Comparison of ENCODE assay signal across 9 cellular contexts in the genomic region with DNA sequence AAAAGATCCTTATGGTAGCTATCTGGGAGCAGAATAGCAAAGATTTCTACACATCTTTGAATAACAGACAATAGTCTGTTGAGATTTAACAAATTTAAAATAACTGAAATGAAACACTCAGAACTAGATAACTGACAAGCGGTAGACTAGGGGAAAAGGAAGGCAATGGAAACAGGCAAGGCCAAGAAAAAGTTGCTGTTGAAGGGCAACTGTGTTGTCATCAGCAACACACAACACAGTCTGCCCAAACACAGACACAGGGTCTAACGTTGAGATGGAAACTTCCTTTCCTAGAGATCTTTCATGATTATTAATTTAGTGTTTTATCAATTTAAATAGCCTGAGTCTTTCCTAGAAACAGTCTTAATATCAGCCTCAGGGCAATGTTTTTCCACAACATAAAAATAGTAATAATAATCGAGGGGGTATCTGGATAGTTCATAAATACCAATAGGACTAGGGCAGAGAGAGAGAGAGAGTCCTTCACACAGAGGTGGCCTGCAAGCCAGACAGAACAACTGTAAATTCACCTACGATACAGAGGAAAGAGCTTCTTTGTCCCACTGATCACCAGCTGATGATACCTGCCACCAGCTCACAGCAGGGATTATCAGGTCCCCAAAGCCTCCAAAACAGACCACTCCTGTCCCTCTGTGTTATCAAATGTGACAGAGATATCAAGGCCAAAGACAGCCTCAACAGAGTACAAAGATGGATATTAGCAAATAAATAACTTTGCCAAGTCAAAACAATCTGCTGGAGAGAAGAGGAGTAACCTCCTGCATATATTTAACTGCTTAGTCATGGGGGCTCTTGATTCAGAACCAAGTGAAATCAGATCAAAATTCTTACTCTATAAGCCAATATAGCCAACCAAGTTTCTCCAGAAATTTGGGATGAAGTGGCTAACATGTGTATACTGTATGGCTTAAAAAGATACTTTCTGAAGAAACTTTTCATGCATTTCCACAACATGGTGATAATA.
A peak's percentile ranks its signal among the peaks of the same experiment; 100 is the strongest.
DNase-seq lines count a peak whose midpoint lies in the region; ATAC-seq and TF ChIP-seq lines count a peak whose summit lies in the region.
"Had no signal": no experiment of that assay in that cellular context is flagged by ENCODE, and none has a peak within 500 bp of the region (broad histone marks: within the 10 kb centered on the region; RNA-seq: fewer than 3 reads in every experiment).

No MANE protein-coding gene starts in this region.

- CTCF ChIA-PET in CD8-positive, alpha-beta T cell (lab: Charles Lee): interaction anchor here (0.8 to 9.3 kb wide), 7 partner anchors 16 to 442 kb away, joined by 3 to 154 read pairs (median 14); no protein-coding TSS in a partner anchor

- in situ Hi-C loops in transverse colon (cut with MboI; ENCODE audit: low pct_ligation_motif_present in 1 of 4, low pct_unique_long_range_greater_than_20kb in 1 of 4, low sequenced_read_pairs in 3 of 4): loop anchor here (5.0 to 25.0 kb wide), 6 partner anchors 99 to 292 kb away; no protein-coding TSS in a partner anchor

- no peaks in the 10 kb centered on the region for H3K27me3 ChIP-seq in CD8-positive, alpha-beta T cell (ENCODE audit: insufficient read depth, low read length)
- no peaks in the 10 kb centered on the region for H3K27me3 ChIP-seq in transverse colon

- H3K27ac ChIP-seq in CD8-positive, alpha-beta T cell (ENCODE audit: low read depth, low read length): no peak overlapping the region
- peak overlapping the region in 1 of 4 donors; percentile 10 for H3K27ac ChIP-seq in transverse colon

- no peaks in the 10 kb centered on the region for H3K9me3 Mint-ChIP-seq in CD8-positive, alpha-beta T cell
- no peaks in the 10 kb centered on the region for H3K9me3 Mint-ChIP-seq in chondrocyte (ENCODE audit: low read depth)
- H3K9me3 Mint-ChIP-seq in naive B cell: no peaks in the 10 kb centered on the region

- no peaks in the 10 kb centered on the region for H3K4me1 ChIP-seq in CD8-positive, alpha-beta T cell (ENCODE audit: insufficient read depth, low read length)
- peaks cover 0 to 15% (median 3%) of the 10 kb centered on the region in 4 donors for H3K4me1 ChIP-seq in transverse colon

- H3K27ac Mint-ChIP-seq in CD8-positive, alpha-beta T cell: peak overlapping the region; percentile 19
- H3K27ac Mint-ChIP-seq in chondrocyte (ENCODE audit: unreplicated experiment) (peak overlapping the region; percentile 65), naive B cell (peak overlapping the region; percentile 81 to 95 (median 90))

- no peak overlapping the region for H3K4me3 Mint-ChIP-seq in CD8-positive, alpha-beta T cell
- H3K4me3 Mint-ChIP-seq in chondrocyte (ENCODE audit: unreplicated experiment) (no peak overlapping the region), naive B cell (peak overlapping the region in 4 of 8 donors; percentile 33 to 70 (median 40))

- no peaks in the 10 kb centered on the region for H3K36me3 Mint-ChIP-seq in CD8-positive, alpha-beta T cell
- H3K36me3 Mint-ChIP-seq in chondrocyte (ENCODE audit: low read depth): no peaks in the 10 kb centered on the region
- no peaks in the 10 kb centered on the region for H3K36me3 Mint-ChIP-seq in naive B cell

- no peak for TF ChIP-seq EP300 in transverse colon (IDR thresholded peaks at IDR 0.05; ENCODE audit: low read depth)

- POLR2A ChIA-PET in CD8-positive, alpha-beta T cell (lab: Charles Lee): no interaction called here

- H3K4me3 ChIP-seq in CD8-positive, alpha-beta T cell (ENCODE audit: low read depth, low read length): no peak overlapping the region
- no peak overlapping the region for H3K4me3 ChIP-seq in transverse colon

- 23 to 59% methylated on average over 2 to 4 of the region's 4 CpGs for WGBS in transverse colon (ENCODE audit: low coverage in 1 of 2), 2 donors

- intact Hi-C loops in CD8-positive, alpha-beta T cell (cut with DNase I, micrococcal nuclease): loop anchor here in 1 of 2 experiments (10.0 kb wide), 1 partner anchor 442 kb away; no protein-coding TSS in a partner anchor
- intact Hi-C loops in head of caudate nucleus (cut with DNase I): loop anchor here (10.0 kb wide), 2 partner anchors 112 to 162 kb away; no protein-coding TSS in a partner anchor
- intact Hi-C loops in transverse colon (cut with DNase I; ENCODE audit: low total_unique reads): loop anchor here (10.0 kb wide), 1 partner anchor 112 kb away; no protein-coding TSS in a partner anchor

- H3K9me3 ChIP-seq in CD8-positive, alpha-beta T cell (ENCODE audit: low read length): no peaks in the 10 kb centered on the region
- no peaks in the 10 kb centered on the region for H3K9me3 ChIP-seq in transverse colon

- DNase-seq in CD8-positive, alpha-beta T cell: no peak
- peak; percentile 19 for DNase-seq in NCI-H146 treated with DMSO at 0.1 percent for 48 hours (lab: John Stamatoyannopoulos, UW; ENCODE audit: unreplicated experiment)
- DNase-seq in chondrocyte (ENCODE audit: low spot score): no peak
- no peak for DNase-seq in naive B cell
- no peak for DNase-seq in head of caudate nucleus
- no peak for DNase-seq in stimulated activated naive CD4-positive, alpha-beta T cell treated with Interleukin-2 at 50 U/mL for 16 hours (lab: John Stamatoyannopoulos, UW)
- DNase-seq in transverse colon: no peak
- DNase-seq: activated naive CD4-positive, alpha-beta T cell treated with Interleukin-2 at 50 U/mL for 16 hours had no signal

- H3K36me3 ChIP-seq in CD8-positive, alpha-beta T cell (ENCODE audit: insufficient read depth, low read length): no peaks in the 10 kb centered on the region
- H3K36me3 ChIP-seq in transverse colon: no peaks in the 10 kb centered on the region

- no peaks in the 10 kb centered on the region for H3K27me3 Mint-ChIP-seq in CD8-positive, alpha-beta T cell (ENCODE audit: low read depth)
- H3K27me3 Mint-ChIP-seq in chondrocyte (ENCODE audit: low read depth) (no peaks in the 10 kb centered on the region), naive B cell (no peaks in the 10 kb centered on the region)

- TF ChIP-seq POLR2A in transverse colon (IDR thresholded peaks at IDR 0.05): no peak

- TF ChIP-seq CTCF in CD8-positive, alpha-beta T cell (IDR thresholded peaks at IDR 0.05): no peak
- TF ChIP-seq CTCF in chondrocyte (IDR thresholded peaks at IDR 0.05) (no peak), transverse colon (IDR thresholded peaks at IDR 0.05) (no peak)

- ATAC-seq in CD8-positive, alpha-beta T cell: no peak
- ATAC-seq in naive B cell (ENCODE audit: low read depth in 2 of 2): no peak
- ATAC-seq in GM19324 (IDR thresholded peaks at IDR 0.05; ENCODE audit: low FRiP score, unreplicated experiment): no peak

- peaks cover 5% of the 10 kb centered on the region for H3K4me1 Mint-ChIP-seq in CD8-positive, alpha-beta T cell (ENCODE audit: low read depth)
- peaks cover 18% of the 10 kb centered on the region for H3K4me1 Mint-ChIP-seq in chondrocyte (ENCODE audit: low read depth)
- peaks cover 27 to 53% (median 52%) of the 10 kb centered on the region in 3 donors for H3K4me1 Mint-ChIP-seq in naive B cell

Comparison
In these comparisons a context has a peak if more than half of its experiments do, and no peak if none do; other contexts are left out.
1. H3K27ac Mint-ChIP-seq: peak in every context shown above with its lines; median percentile 90 in naive B cell; 65 in chondrocyte; 19 in CD8-positive, alpha-beta T cell.